ENCODE assay signal across 8 cellular contexts in genomic region chr3:64533565-64534317, GRCh38.
A peak's percentile ranks its signal among the peaks of the same experiment; 100 is the strongest.
DNase-seq lines count a peak whose midpoint lies in the region; TF ChIP-seq lines count a peak whose summit lies in the region.

No MANE protein-coding gene starts in this region.

- intact Hi-C loops in cardiac septum (cut with DNase I) (loop anchor here (2.0 to 10.0 kb wide), 3 partner anchors 149 to 881 kb away; no protein-coding TSS in a partner anchor), posterior vena cava (cut with DNase I) (loop anchor here (2.0 to 10.0 kb wide), 3 partner anchors 151 to 715 kb away; partner anchors contain the start of gene ADAMTS9 (in 1 of the 2))

- no peak overlapping the region for H3K4me3 ChIP-seq in GM12864 (ENCODE audit: low read depth, low read length)

- peak; percentile 31 for DNase-seq in GM12864 (ENCODE audit: low read depth)
- peak; percentile 21 for DNase-seq in GOT3 (lab: John Stamatoyannopoulos, UW)
- peak; percentile 1 for DNase-seq in KG1 (lab: John Stamatoyannopoulos, UW)
- peak; percentile 69 for DNase-seq in OCI-M1 (lab: John Stamatoyannopoulos, UW)
- DNase-seq in activated naive CD4-positive, alpha-beta T cell treated with anti-CD3 and anti-CD28 coated beads, Interleukin-2, amount 50 U/mL, for 16 hours: peak; percentile 23
- DNase-seq in cardiac septum (ENCODE audit: low spot score): peak; percentile 83
- DNase-seq in posterior vena cava (ENCODE audit: low spot score): peak; percentile 94
- DNase-seq in CD1c-positive myeloid dendritic cell (ENCODE audit: extremely low spot score): no peak

- TF ChIP-seq CTCF in GM12864 (IDR thresholded peaks at IDR 0.05; ENCODE audit: low read depth, low read length, missing control alignments): peak; percentile 90
